ENCODE assay signal across 1 cellular context in the genomic region with DNA sequence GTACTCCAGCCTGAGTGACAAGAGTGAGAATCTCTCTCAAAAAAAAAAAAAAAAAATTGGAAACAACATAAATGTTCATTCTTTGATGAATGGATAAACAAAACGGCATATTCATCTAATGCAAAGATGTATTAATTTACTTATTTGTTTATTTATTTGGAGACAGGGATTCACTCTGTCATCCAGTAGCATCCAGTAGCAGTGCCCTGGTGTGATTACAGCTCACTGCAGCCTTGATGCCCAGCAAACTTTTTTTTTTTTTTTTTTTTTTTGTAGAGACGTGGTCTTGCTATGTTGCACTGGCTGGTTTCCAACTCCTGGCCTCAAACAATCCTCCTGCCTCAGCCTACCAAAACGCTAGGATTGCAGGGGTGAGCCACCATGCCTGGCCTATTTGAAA.
TF ChIP-seq lines count a peak whose summit lies in the region.

No MANE protein-coding gene starts in this region.

TF ChIP-seq in GM12878, 131 proteins besides CTCF, POLR2A, EP300 and RAD21:
- TF ChIP-seq, protein P1, sequence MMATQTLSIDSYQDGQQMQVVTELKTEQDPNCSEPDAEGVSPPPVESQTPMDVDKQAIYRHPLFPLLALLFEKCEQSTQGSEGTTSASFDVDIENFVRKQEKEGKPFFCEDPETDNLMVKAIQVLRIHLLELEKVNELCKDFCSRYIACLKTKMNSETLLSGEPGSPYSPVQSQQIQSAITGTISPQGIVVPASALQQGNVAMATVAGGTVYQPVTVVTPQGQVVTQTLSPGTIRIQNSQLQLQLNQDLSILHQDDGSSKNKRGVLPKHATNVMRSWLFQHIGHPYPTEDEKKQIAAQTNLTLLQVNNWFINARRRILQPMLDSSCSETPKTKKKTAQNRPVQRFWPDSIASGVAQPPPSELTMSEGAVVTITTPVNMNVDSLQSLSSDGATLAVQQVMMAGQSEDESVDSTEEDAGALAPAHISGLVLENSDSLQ (IDR thresholded peaks at IDR 0.05) = 0 out of 2 replicates have a peak, but pooled peaks have one; percentile 9
- no peak for TF ChIP-seq HCFC1 (IDR thresholded peaks at IDR 0.05; ENCODE audit: low read length)
- TF ChIP-seq SRF (IDR thresholded peaks at IDR 0.05; ENCODE audit: low read depth in 2 of 2, low read length in 2 of 2) = no peak
